ENCODE assay signal across 1 cellular context in genomic region chrX:106791495-106791894, GRCh38.
TF ChIP-seq lines count a peak whose summit lies in the region.

No MANE protein-coding gene starts in this region.

TF ChIP-seq in GM23338, 12 proteins besides CTCF, POLR2A, EP300 and RAD21 (continued from another document):
- TF ChIP-seq ZNF462 (CRISPR knock-in tag; IDR thresholded peaks at IDR 0.05) (no peak), ZNF114 (CRISPR knock-in tag; IDR thresholded peaks at IDR 0.05) (no peak), STAT1 (IDR thresholded peaks at IDR 0.05; ENCODE audit: unreplicated experiment) (no peak)
